ENCODE assay signal across 19 cellular contexts in genomic region chr4:6110681-6111353, GRCh38.
DNase-seq lines count a peak whose midpoint lies in the region; ATAC-seq and TF ChIP-seq lines count a peak whose summit lies in the region.
"Had no signal": no experiment of that assay in that cellular context is flagged by ENCODE, and none has a peak within 500 bp of the region (broad histone marks: within the 10 kb centered on the region; RNA-seq: fewer than 3 reads in every experiment).

No MANE protein-coding gene starts in this region.

- peak; percentile 38 for DNase-seq in CD14-positive monocyte (ENCODE audit: low spot score)
- DNase-seq in NCI-H69 (lab: John Stamatoyannopoulos, UW) = peak; percentile 80
- peak; percentile 28 for DNase-seq in left lobe of liver (ENCODE audit: low spot score)
- peak; percentile 54 for DNase-seq in sigmoid colon
- DNase-seq in progenitor cell of endocrine pancreas (ENCODE audit: low spot score, unreplicated experiment) = no peak
- no peak for DNase-seq in activated naive CD8-positive, alpha-beta T cell treated with anti-CD3 and anti-CD28 coated beads, Interleukin-2, amount 50 U/mL, for 24 hours
- DNase-seq: EL, GF-D8, KG1, NCI-H1092 treated with DMSO at 0.1 percent for 48 hours, NCI-H1436 treated with DMSO at 0.1 percent for 48 hours, NCI-H1930, NCI-H2227 treated with DMSO at 0.1 percent for 48 hours, NCI-H748 treated with DMSO at 0.1 percent for 48 hours had no signal

- H3K4me1 Mint-ChIP-seq in CD14-positive monocyte = no peaks in the 10 kb centered on the region
- H3K4me1 Mint-ChIP-seq in progenitor cell of endocrine pancreas (ENCODE audit: low read depth) = peaks cover 8% of the 10 kb centered on the region
- no peaks in the 10 kb centered on the region for H3K4me1 Mint-ChIP-seq in activated naive CD8-positive, alpha-beta T cell treated with anti-CD3 and anti-CD28 coated beads, Interleukin-2, amount 50 U/mL, for 24 hours
- H3K4me1 Mint-ChIP-seq: B cell had no signal

- H3K36me3 Mint-ChIP-seq in CD14-positive monocyte (no peaks in the 10 kb centered on the region), progenitor cell of endocrine pancreas (ENCODE audit: insufficient read depth) (no peaks in the 10 kb centered on the region)
- H3K36me3 Mint-ChIP-seq in activated naive CD8-positive, alpha-beta T cell treated with anti-CD3 and anti-CD28 coated beads, Interleukin-2, amount 50 U/mL, for 24 hours (ENCODE audit: low read depth) = peaks cover 2% of the 10 kb centered on the region

- TF ChIP-seq CTCF in CD14-positive monocyte (IDR thresholded peaks at IDR 0.05) = no peak
- no peak for TF ChIP-seq CTCF in sigmoid colon (IDR thresholded peaks at IDR 0.05)
- TF ChIP-seq CTCF in progenitor cell of endocrine pancreas (IDR thresholded peaks at IDR 0.05; ENCODE audit: unreplicated experiment) = no peak

- H3K4me3 Mint-ChIP-seq in CD14-positive monocyte = no peak overlapping the region
- H3K4me3 Mint-ChIP-seq in progenitor cell of endocrine pancreas (ENCODE audit: low read depth) = no peak overlapping the region
- H3K4me3 Mint-ChIP-seq in activated naive CD8-positive, alpha-beta T cell treated with anti-CD3 and anti-CD28 coated beads, Interleukin-2, amount 50 U/mL, for 24 hours = no peak overlapping the region
- H3K4me3 Mint-ChIP-seq: B cell had no signal

- no peak for ATAC-seq in left lobe of liver
- no peak for ATAC-seq in GM18861 (IDR thresholded peaks at IDR 0.05; ENCODE audit: unreplicated experiment)
- ATAC-seq in activated naive CD8-positive, alpha-beta T cell treated with anti-CD3 and anti-CD28 coated beads, Interleukin-2, amount 50 U/mL, for 24 hours = no peak
- ATAC-seq: SK-N-SH treated with all-trans-retinoic acid at 6 μM for 48 hours had no signal

- peaks cover 0 to 7% (median 2%) of the 10 kb centered on the region in 7 donors for H3K9me3 Mint-ChIP-seq in CD14-positive monocyte
- H3K9me3 Mint-ChIP-seq in progenitor cell of endocrine pancreas (ENCODE audit: low read depth) = no peaks in the 10 kb centered on the region
- no peaks in the 10 kb centered on the region for H3K9me3 Mint-ChIP-seq in activated naive CD8-positive, alpha-beta T cell treated with anti-CD3 and anti-CD28 coated beads, Interleukin-2, amount 50 U/mL, for 24 hours

- H3K27ac Mint-ChIP-seq in CD14-positive monocyte (no peak overlapping the region), progenitor cell of endocrine pancreas (no peak overlapping the region)
- H3K27ac Mint-ChIP-seq in activated naive CD8-positive, alpha-beta T cell treated with anti-CD3 and anti-CD28 coated beads, Interleukin-2, amount 50 U/mL, for 24 hours = no peak overlapping the region
- H3K27ac Mint-ChIP-seq: B cell had no signal

- H3K36me3 ChIP-seq in sigmoid colon = no peaks in the 10 kb centered on the region
- H3K36me3 ChIP-seq: HAP-1 had no signal

- H3K27ac ChIP-seq in sigmoid colon = no peak overlapping the region
- H3K27ac ChIP-seq: A549 had no signal

- H3K4me3 ChIP-seq in sigmoid colon = no peak overlapping the region
- H3K4me3 ChIP-seq: A549, HAP-1 had no signal

- H3K27me3 Mint-ChIP-seq in CD14-positive monocyte (ENCODE audit: low read depth in 3 of 3) = peaks cover 3 to 14% (median 6%) of the 10 kb centered on the region in 3 donors
- H3K27me3 Mint-ChIP-seq in progenitor cell of endocrine pancreas = peaks cover 10% of the 10 kb centered on the region
- H3K27me3 Mint-ChIP-seq in activated naive CD8-positive, alpha-beta T cell treated with anti-CD3 and anti-CD28 coated beads, Interleukin-2, amount 50 U/mL, for 24 hours = peaks cover 10% of the 10 kb centered on the region

- peaks cover 0 to 35% (median under 1%) of the 10 kb centered on the region in 3 donors for H3K27me3 ChIP-seq in sigmoid colon

- TF ChIP-seq POLR2A in sigmoid colon (IDR thresholded peaks at IDR 0.05) = no peak

- WGBS in sigmoid colon, 2 donors = 55 to 82% methylated on average over 8 of the region's 8 CpGs

- intact Hi-C loops in CD14-positive monocyte (cut with micrococcal nuclease) (no loop called here), sigmoid colon (cut with DNase I) (no loop called here)

- H3K4me1 ChIP-seq in sigmoid colon = no peaks in the 10 kb centered on the region
- H3K4me1 ChIP-seq: A549, HAP-1 had no signal

- H3K9me3 ChIP-seq in sigmoid colon = no peaks in the 10 kb centered on the region
- H3K9me3 ChIP-seq: A549, HAP-1 had no signal

- no peak for TF ChIP-seq EP300 in sigmoid colon (IDR thresholded peaks at IDR 0.05)

Comparison
In these comparisons a context has a peak if more than half of its experiments do, and no peak if none do; other contexts are left out.
1. DNase-seq: peak in CD14-positive monocyte (single experiment), NCI-H69 (single experiment), left lobe of liver (single experiment) and sigmoid colon (single experiment); none in progenitor cell of endocrine pancreas (single experiment) and activated naive CD8-positive, alpha-beta T cell treated with anti-CD3 and anti-CD28 coated beads, Interleukin-2, amount 50 U/mL, for 24 hours (single experiment).